8 cellular contexts compared by ENCODE assay signal in genomic region chr16:28210979-28211505, GRCh38. TPM values are rescaled to one million over a fixed set of nuclear protein-coding genes. Genes with fewer than 3 reads are reported as not detected.
DNase-seq lines count a peak whose midpoint lies in the region; ATAC-seq and TF ChIP-seq lines count a peak whose summit lies in the region.

No MANE protein-coding gene starts in this region.

- peak; percentile 6 for DNase-seq in GF-D8 (lab: John Stamatoyannopoulos, UW)
- peak; percentile 69 for DNase-seq in HFFc6
- peak; percentile 44 for DNase-seq in NCI-H460 (ENCODE audit: extremely low read depth, low read depth)
- peak; percentile 72 for DNase-seq in activated CD8-positive, alpha-beta T cell treated with anti-CD3 and anti-CD28 coated beads, Interleukin-2, amount 10 ng/mL, durations not matched to agents 7 days and 5 days
- peak; percentile 54 for DNase-seq in effector CD4-positive, alpha-beta T cell
- peak; percentile 68 to 81 for DNase-seq in lung microvascular endothelial cell (ENCODE audit: low read depth in 2 of 2)
- DNase-seq in stimulated activated CD4-positive, alpha-beta T cell treated with anti-CD3 and anti-CD28 coated beads, TNF-alpha, amount 100 ng/mL, for 4 hours (ENCODE audit: low read depth in 3 of 3), result peak; percentile 43 to 48 (median 46)

- H3K36me3 Mint-ChIP-seq in HFFc6 (ENCODE audit: low read depth), result peaks cover 34% of the 10 kb centered on the region
- H3K36me3 Mint-ChIP-seq in activated CD8-positive, alpha-beta T cell treated with anti-CD3 and anti-CD28 coated beads, Interleukin-2, amount 10 ng/mL, durations not matched to agents 7 days and 5 days (ENCODE audit: low read depth), result peaks cover 43% of the 10 kb centered on the region

- peak; percentile 66 for ATAC-seq in activated CD8-positive, alpha-beta T cell treated with anti-CD3 and anti-CD28 coated beads, Interleukin-2, amount 10 ng/mL, durations not matched to agents 7 days and 5 days
- ATAC-seq in GM19395 (IDR thresholded peaks at IDR 0.05; ENCODE audit: unreplicated experiment), result no peak

- no peaks in the 10 kb centered on the region; the same call in 1 of the 2 replicates for H3K27me3 Mint-ChIP-seq in HFFc6 (ENCODE audit: insufficient read depth)
- H3K27me3 Mint-ChIP-seq in activated CD8-positive, alpha-beta T cell treated with anti-CD3 and anti-CD28 coated beads, Interleukin-2, amount 10 ng/mL, durations not matched to agents 7 days and 5 days (ENCODE audit: low read depth), result no peaks in the 10 kb centered on the region

- CTCF ChIA-PET in activated CD8-positive, alpha-beta T cell treated with anti-CD3 and anti-CD28 coated beads, Interleukin-2, amount 10 ng/mL, durations not matched to agents 7 days and 5 days (lab: Charles Lee), result interaction anchor here (1.1 to 12.6 kb wide), 11 partner anchors 9 to 110 kb away, joined by 3 to 275 read pairs (median 4); no protein-coding TSS in a partner anchor

- peak overlapping the region; percentile 91 for H3K27ac Mint-ChIP-seq in HFFc6
- peak overlapping the region; percentile 92 for H3K27ac Mint-ChIP-seq in activated CD8-positive, alpha-beta T cell treated with anti-CD3 and anti-CD28 coated beads, Interleukin-2, amount 10 ng/mL, durations not matched to agents 7 days and 5 days

- peaks cover 46% of the 10 kb centered on the region for H3K4me1 Mint-ChIP-seq in HFFc6 (ENCODE audit: low read depth)
- peaks cover 40% of the 10 kb centered on the region for H3K4me1 Mint-ChIP-seq in activated CD8-positive, alpha-beta T cell treated with anti-CD3 and anti-CD28 coated beads, Interleukin-2, amount 10 ng/mL, durations not matched to agents 7 days and 5 days (ENCODE audit: low read depth)

- peak overlapping the region; percentile 97 for H3K4me3 Mint-ChIP-seq in HFFc6
- H3K4me3 Mint-ChIP-seq in activated CD8-positive, alpha-beta T cell treated with anti-CD3 and anti-CD28 coated beads, Interleukin-2, amount 10 ng/mL, durations not matched to agents 7 days and 5 days, result peak overlapping the region; percentile 80

- no peaks in the 10 kb centered on the region for H3K9me3 Mint-ChIP-seq in HFFc6
- peaks cover 2% of the 10 kb centered on the region for H3K9me3 Mint-ChIP-seq in activated CD8-positive, alpha-beta T cell treated with anti-CD3 and anti-CD28 coated beads, Interleukin-2, amount 10 ng/mL, durations not matched to agents 7 days and 5 days (ENCODE audit: insufficient read depth)

- POLR2A ChIA-PET in activated CD8-positive, alpha-beta T cell treated with anti-CD3 and anti-CD28 coated beads, Interleukin-2, amount 10 ng/mL, durations not matched to agents 7 days and 5 days (lab: Charles Lee), result interaction anchor here (0.5 to 6.7 kb wide), 13 partner anchors 9 to 740 kb away, joined by 3 to 135 read pairs (median 4); partner anchors contain the start of gene NFATC2IP

- TF ChIP-seq CTCF in HFFc6 (IDR thresholded peaks at IDR 0.05), result no peak

RNA-seq across cellular contexts. Expression of gene XPO6, which starts 0.7 kb away (rescaled TPM):
- total RNA-seq in HFFc6 (2021; fragmentation: NEBNext Ultra II Directional; extraction: Animal tissue kit (Norgen Biotek cat#: 25700)), result 100 to 1,000 TPM; 161 to 200 (median 173) TPM
- total RNA-seq in NCI-H460 (2014; rRNA removed; shearing (Covaris generic)), result 98.1 and 110 TPM in 2 replicates
- 203 and 259 TPM in 2 replicates for polyA plus RNA-seq in NCI-H460 (2014; cell fraction: nucleus; rRNA removed)
- total RNA-seq in activated CD8-positive, alpha-beta T cell treated with anti-CD3 and anti-CD28 coated beads, Interleukin-2, amount 10 ng/mL, durations not matched to agents 7 days and 5 days, result 100 to 1,000 TPM; 206 to 209 TPM
- 57.1 and 61.5 TPM in 2 replicates for total RNA-seq in lung microvascular endothelial cell

Comparison
In these comparisons a context has a peak if more than half of its experiments do, and no peak if none do; other contexts are left out.
1. DNase-seq: peak in every context shown above with its lines; median percentile 74 in lung microvascular endothelial cell; 72 in activated CD8-positive, alpha-beta T cell treated with anti-CD3 and anti-CD28 coated beads, Interleukin-2, amount 10 ng/mL, durations not matched to agents 7 days and 5 days; 69 in HFFc6; 54 in effector CD4-positive, alpha-beta T cell; 46 in stimulated activated CD4-positive, alpha-beta T cell treated with anti-CD3 and anti-CD28 coated beads, TNF-alpha, amount 100 ng/mL, for 4 hours; 44 in NCI-H460; 6 in GF-D8.